In genomic region chr5:69493235-69493925, GRCh38 we compare ENCODE assay signal across 1 cellular context.
TF ChIP-seq lines count a peak whose summit lies in the region.

No MANE protein-coding gene starts in this region.

TF ChIP-seq in HepG2, 621 proteins besides CTCF, POLR2A, EP300 and RAD21 (continued from another document and continues in another):
- TF ChIP-seq HNF1A (IDR thresholded peaks at IDR 0.05; ENCODE audit: low read depth) (no peak), HNF1A (CRISPR knock-in tag; IDR thresholded peaks at IDR 0.05; ENCODE audit: borderline replicate concordance) (0 out of 2 replicates have a peak, but pooled peaks have one; percentile 33), ZNF589 (CRISPR knock-in tag; conservative IDR thresholded peaks at IDR 0.05) (0 out of 2 replicates have a peak, but pooled peaks have one; percentile 24), KAT2B (IDR thresholded peaks at IDR 0.05; ENCODE audit: borderline replicate concordance, low read depth, low read length) (no peak), ZNF280B (CRISPR knock-in tag; IDR thresholded peaks at IDR 0.05; ENCODE audit: borderline replicate concordance) (no peak), LCORL (IDR thresholded peaks at IDR 0.05) (no peak), LCORL (CRISPR knock-in tag; IDR thresholded peaks at IDR 0.05) (peak; percentile 34; the same call in 1 of the 2 replicates), SIN3B (IDR thresholded peaks at IDR 0.05; ENCODE audit: low read length) (no peak), TEAD3 (CRISPR knock-in tag; optimal IDR thresholded peaks at IDR 0.05; ENCODE audit: borderline replicate concordance) (peak; percentile 36), ZNF281 (CRISPR knock-in tag; IDR thresholded peaks at IDR 0.05; ENCODE audit: borderline replicate concordance) (0 out of 2 replicates have a peak, but pooled peaks have one; percentile 19), BORCS8-MEF2B (CRISPR knock-in tag; IDR thresholded peaks at IDR 0.05) (peak; percentile 82), HNF4G (IDR thresholded peaks at IDR 0.05; ENCODE audit: borderline replicate concordance, low read depth, low read length) (no peak), HNF4G (CRISPR knock-in tag; IDR thresholded peaks at IDR 0.05; ENCODE audit: borderline replicate concordance, low read depth) (peak; percentile 41; the same call in 1 of the 2 replicates), ATF7-NPFF (CRISPR knock-in tag; IDR thresholded peaks at IDR 0.05; ENCODE audit: low read depth) (peak; percentile 75; the same call in 1 of the 2 replicates), KMT2A (CRISPR knock-in tag; IDR thresholded peaks at IDR 0.05) (peak; percentile 81), MLXIP (CRISPR knock-in tag; IDR thresholded peaks at IDR 0.05; ENCODE audit: borderline replicate concordance) (0 out of 2 replicates have a peak, but pooled peaks have one; percentile 17), REXO4 (CRISPR knock-in tag; IDR thresholded peaks at IDR 0.05; ENCODE audit: borderline replicate concordance) (0 out of 2 replicates have a peak, but pooled peaks have one; percentile 62), E2F1 (CRISPR knock-in tag; IDR thresholded peaks at IDR 0.05) (peak; percentile 53), ZMAT3 (CRISPR knock-in tag; conservative IDR thresholded peaks at IDR 0.05) (0 out of 2 replicates have a peak, but pooled peaks have one; percentile 25), BCL6 (CRISPR knock-in tag; IDR thresholded peaks at IDR 0.05) (0 out of 2 replicates have a peak, but pooled peaks have one; percentile 44), SALL1 (CRISPR knock-in tag; IDR thresholded peaks at IDR 0.05) (peak; percentile 78), ZNF770 (CRISPR knock-in tag; IDR thresholded peaks at IDR 0.05) (peak; percentile 31; the same call in 1 of the 2 replicates), ZNF263 (CRISPR knock-in tag; IDR thresholded peaks at IDR 0.05) (0 out of 2 replicates have a peak, but pooled peaks have one; percentile 39), ZNF879 (CRISPR knock-in tag; IDR thresholded peaks at IDR 0.05) (peak; percentile 71; the same call in 1 of the 2 replicates), RBM39 (IDR thresholded peaks at IDR 0.05; ENCODE audit: low read depth, low read length, poor library complexity, severe bottlenecking) (peak; percentile 20), ZNF503 (CRISPR knock-in tag; IDR thresholded peaks at IDR 0.05) (peak; percentile 28; the same call in 1 of the 2 replicates), ZNF253 (CRISPR knock-in tag; IDR thresholded peaks at IDR 0.05; ENCODE audit: borderline replicate concordance) (0 out of 2 replicates have a peak, but pooled peaks have one; percentile 43), ZNF20 (CRISPR knock-in tag; IDR thresholded peaks at IDR 0.05) (no peak), ARID4A (CRISPR knock-in tag; IDR thresholded peaks at IDR 0.05; ENCODE audit: borderline replicate concordance) (peak; percentile 58; the same call in 1 of the 2 replicates), ZFP91 (CRISPR knock-in tag; IDR thresholded peaks at IDR 0.05; ENCODE audit: borderline replicate concordance) (peak; percentile 80)
